Comparison of ENCODE assay signal across 1 cellular context in the genomic region with DNA sequence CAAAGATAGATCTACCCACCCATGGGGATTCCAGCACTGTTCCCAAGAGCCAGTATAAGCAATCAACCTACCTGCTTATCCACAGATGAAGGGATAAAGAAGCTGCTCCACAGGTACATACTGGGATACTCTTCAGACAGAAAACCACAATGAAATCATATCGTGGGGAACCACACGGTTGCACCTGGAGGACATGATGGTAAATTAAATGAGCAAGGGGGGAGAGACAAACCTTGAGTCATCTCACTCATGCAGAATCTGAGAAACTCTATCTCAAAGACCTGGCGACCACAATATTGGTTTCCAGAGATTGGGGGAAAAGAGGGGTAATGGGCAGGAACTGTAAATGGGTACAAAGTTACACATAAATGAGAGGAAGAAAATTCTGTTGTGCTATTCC.
TF ChIP-seq lines count a peak whose summit lies in the region.

No MANE protein-coding gene starts in this region.

TF ChIP-seq in GM12878, 131 proteins besides CTCF, POLR2A, EP300 and RAD21 (continued from another document):
- TF ChIP-seq, protein P1, sequence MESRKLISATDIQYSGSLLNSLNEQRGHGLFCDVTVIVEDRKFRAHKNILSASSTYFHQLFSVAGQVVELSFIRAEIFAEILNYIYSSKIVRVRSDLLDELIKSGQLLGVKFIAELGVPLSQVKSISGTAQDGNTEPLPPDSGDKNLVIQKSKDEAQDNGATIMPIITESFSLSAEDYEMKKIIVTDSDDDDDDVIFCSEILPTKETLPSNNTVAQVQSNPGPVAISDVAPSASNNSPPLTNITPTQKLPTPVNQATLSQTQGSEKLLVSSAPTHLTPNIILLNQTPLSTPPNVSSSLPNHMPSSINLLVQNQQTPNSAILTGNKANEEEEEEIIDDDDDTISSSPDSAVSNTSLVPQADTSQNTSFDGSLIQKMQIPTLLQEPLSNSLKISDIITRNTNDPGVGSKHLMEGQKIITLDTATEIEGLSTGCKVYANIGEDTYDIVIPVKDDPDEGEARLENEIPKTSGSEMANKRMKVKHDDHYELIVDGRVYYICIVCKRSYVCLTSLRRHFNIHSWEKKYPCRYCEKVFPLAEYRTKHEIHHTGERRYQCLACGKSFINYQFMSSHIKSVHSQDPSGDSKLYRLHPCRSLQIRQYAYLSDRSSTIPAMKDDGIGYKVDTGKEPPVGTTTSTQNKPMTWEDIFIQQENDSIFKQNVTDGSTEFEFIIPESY (IDR thresholded peaks at IDR 0.05), result no peak
- TF ChIP-seq, protein P2, sequence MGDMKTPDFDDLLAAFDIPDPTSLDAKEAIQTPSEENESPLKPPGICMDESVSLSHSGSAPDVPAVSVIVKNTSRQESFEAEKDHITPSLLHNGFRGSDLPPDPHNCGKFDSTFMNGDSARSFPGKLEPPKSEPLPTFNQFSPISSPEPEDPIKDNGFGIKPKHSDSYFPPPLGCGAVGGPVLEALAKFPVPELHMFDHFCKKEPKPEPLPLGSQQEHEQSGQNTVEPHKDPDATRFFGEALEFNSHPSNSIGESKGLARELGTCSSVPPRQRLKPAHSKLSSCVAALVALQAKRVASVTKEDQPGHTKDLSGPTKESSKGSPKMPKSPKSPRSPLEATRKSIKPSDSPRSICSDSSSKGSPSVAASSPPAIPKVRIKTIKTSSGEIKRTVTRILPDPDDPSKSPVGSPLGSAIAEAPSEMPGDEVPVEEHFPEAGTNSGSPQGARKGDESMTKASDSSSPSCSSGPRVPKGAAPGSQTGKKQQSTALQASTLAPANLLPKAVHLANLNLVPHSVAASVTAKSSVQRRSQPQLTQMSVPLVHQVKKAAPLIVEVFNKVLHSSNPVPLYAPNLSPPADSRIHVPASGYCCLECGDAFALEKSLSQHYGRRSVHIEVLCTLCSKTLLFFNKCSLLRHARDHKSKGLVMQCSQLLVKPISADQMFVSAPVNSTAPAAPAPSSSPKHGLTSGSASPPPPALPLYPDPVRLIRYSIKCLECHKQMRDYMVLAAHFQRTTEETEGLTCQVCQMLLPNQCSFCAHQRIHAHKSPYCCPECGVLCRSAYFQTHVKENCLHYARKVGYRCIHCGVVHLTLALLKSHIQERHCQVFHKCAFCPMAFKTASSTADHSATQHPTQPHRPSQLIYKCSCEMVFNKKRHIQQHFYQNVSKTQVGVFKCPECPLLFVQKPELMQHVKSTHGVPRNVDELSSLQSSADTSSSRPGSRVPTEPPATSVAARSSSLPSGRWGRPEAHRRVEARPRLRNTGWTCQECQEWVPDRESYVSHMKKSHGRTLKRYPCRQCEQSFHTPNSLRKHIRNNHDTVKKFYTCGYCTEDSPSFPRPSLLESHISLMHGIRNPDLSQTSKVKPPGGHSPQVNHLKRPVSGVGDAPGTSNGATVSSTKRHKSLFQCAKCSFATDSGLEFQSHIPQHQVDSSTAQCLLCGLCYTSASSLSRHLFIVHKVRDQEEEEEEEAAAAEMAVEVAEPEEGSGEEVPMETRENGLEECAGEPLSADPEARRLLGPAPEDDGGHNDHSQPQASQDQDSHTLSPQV (IDR thresholded peaks at IDR 0.05), result no peak
- TF ChIP-seq RAD51 (IDR thresholded peaks at IDR 0.05) (no peak), CBX3 (IDR thresholded peaks at IDR 0.05; ENCODE audit: borderline replicate concordance, low read depth) (no peak), GATAD2B (conservative IDR thresholded peaks at IDR 0.05; ENCODE audit: low read depth) (no peak), NR2F1 (conservative IDR thresholded peaks at IDR 0.05) (no peak), SMARCA5 (IDR thresholded peaks at IDR 0.05) (no peak), SUZ12 (IDR thresholded peaks at IDR 0.05; ENCODE audit: unreplicated experiment) (no peak), BCL11A (IDR thresholded peaks at IDR 0.05; ENCODE audit: low read depth, low read length) (no peak), ZBED1 (IDR thresholded peaks at IDR 0.05; ENCODE audit: borderline replicate concordance) (peak; percentile 27; the same call in 1 of the 2 replicates), CBX5 (IDR thresholded peaks at IDR 0.05; ENCODE audit: low read depth) (no peak), RUNX3 (IDR thresholded peaks at IDR 0.05; ENCODE audit: low read length) (peak; percentile 84), RBBP5 (conservative IDR thresholded peaks at IDR 0.05) (no peak), ASH2L (IDR thresholded peaks at IDR 0.05; ENCODE audit: borderline replicate concordance, low read depth) (no peak), KDM1A (IDR thresholded peaks at IDR 0.05; ENCODE audit: borderline replicate concordance) (no peak), ZNF24 (IDR thresholded peaks at IDR 0.05) (no peak), TCF12 (IDR thresholded peaks at IDR 0.05; ENCODE audit: low read depth, low read length) (no peak), LARP7 (IDR thresholded peaks at IDR 0.05) (no peak), BRCA1 (IDR thresholded peaks at IDR 0.05; ENCODE audit: low read depth, low read length) (no peak), CREM (IDR thresholded peaks at IDR 0.05; ENCODE audit: low read depth) (0 out of 2 replicates have a peak, but pooled peaks have one; percentile 17), MTA3 (IDR thresholded peaks at IDR 0.05; ENCODE audit: borderline replicate concordance, low read length) (no peak), SIN3A (IDR thresholded peaks at IDR 0.05; ENCODE audit: low read depth, low read length) (no peak), ESRRA (IDR thresholded peaks at IDR 0.05; ENCODE audit: low read length) (no peak), JUNB (IDR thresholded peaks at IDR 0.05) (peak; percentile 46), WRNIP1 (IDR thresholded peaks at IDR 0.05; ENCODE audit: borderline replicate concordance, low read depth, low read length) (no peak), CREB1 (IDR thresholded peaks at IDR 0.05; ENCODE audit: low read depth) (no peak), ATF7 (IDR thresholded peaks at IDR 0.05; ENCODE audit: low read depth) (no peak), EED (IDR thresholded peaks at IDR 0.05; ENCODE audit: low read depth) (peak; percentile 64), ZNF207 (IDR thresholded peaks at IDR 0.05; ENCODE audit: borderline replicate concordance) (no peak), NBN (IDR thresholded peaks at IDR 0.05) (no peak), ZSCAN29 (IDR thresholded peaks at IDR 0.05) (no peak)
- TF ChIP-seq, protein P3, sequence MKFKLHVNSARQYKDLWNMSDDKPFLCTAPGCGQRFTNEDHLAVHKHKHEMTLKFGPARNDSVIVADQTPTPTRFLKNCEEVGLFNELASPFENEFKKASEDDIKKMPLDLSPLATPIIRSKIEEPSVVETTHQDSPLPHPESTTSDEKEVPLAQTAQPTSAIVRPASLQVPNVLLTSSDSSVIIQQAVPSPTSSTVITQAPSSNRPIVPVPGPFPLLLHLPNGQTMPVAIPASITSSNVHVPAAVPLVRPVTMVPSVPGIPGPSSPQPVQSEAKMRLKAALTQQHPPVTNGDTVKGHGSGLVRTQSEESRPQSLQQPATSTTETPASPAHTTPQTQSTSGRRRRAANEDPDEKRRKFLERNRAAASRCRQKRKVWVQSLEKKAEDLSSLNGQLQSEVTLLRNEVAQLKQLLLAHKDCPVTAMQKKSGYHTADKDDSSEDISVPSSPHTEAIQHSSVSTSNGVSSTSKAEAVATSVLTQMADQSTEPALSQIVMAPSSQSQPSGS (IDR thresholded peaks at IDR 0.05; ENCODE audit: low read length), result 0 out of 2 replicates have a peak, but pooled peaks have one; percentile 41
- TF ChIP-seq, protein P4, sequence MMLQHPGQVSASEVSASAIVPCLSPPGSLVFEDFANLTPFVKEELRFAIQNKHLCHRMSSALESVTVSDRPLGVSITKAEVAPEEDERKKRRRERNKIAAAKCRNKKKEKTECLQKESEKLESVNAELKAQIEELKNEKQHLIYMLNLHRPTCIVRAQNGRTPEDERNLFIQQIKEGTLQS (IDR thresholded peaks at IDR 0.05; ENCODE audit: borderline replicate concordance, extremely low read depth, low read depth, low read length), result no peak
- TF ChIP-seq, protein P5, sequence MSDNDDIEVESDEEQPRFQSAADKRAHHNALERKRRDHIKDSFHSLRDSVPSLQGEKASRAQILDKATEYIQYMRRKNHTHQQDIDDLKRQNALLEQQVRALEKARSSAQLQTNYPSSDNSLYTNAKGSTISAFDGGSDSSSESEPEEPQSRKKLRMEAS (IDR thresholded peaks at IDR 0.05; ENCODE audit: low read depth, low read length), result no peak
- TF ChIP-seq, protein P6, sequence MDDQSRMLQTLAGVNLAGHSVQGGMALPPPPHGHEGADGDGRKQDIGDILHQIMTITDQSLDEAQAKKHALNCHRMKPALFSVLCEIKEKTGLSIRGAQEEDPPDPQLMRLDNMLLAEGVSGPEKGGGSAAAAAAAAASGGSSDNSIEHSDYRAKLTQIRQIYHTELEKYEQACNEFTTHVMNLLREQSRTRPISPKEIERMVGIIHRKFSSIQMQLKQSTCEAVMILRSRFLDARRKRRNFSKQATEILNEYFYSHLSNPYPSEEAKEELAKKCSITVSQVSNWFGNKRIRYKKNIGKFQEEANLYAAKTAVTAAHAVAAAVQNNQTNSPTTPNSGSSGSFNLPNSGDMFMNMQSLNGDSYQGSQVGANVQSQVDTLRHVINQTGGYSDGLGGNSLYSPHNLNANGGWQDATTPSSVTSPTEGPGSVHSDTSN (IDR thresholded peaks at IDR 0.05; ENCODE audit: insufficient replicate concordance, low read depth, low read length), result no peak
- TF ChIP-seq, protein P7, sequence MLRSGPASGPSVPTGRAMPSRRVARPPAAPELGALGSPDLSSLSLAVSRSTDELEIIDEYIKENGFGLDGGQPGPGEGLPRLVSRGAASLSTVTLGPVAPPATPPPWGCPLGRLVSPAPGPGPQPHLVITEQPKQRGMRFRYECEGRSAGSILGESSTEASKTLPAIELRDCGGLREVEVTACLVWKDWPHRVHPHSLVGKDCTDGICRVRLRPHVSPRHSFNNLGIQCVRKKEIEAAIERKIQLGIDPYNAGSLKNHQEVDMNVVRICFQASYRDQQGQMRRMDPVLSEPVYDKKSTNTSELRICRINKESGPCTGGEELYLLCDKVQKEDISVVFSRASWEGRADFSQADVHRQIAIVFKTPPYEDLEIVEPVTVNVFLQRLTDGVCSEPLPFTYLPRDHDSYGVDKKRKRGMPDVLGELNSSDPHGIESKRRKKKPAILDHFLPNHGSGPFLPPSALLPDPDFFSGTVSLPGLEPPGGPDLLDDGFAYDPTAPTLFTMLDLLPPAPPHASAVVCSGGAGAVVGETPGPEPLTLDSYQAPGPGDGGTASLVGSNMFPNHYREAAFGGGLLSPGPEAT (IDR thresholded peaks at IDR 0.05; ENCODE audit: low read depth), result no peak
TF ChIP-seq in GM12878: peak in this region for 8.
